23 cellular contexts compared by ENCODE assay signal in genomic region chr6:113607821-113608545, GRCh38.
"Had no signal": no experiment of that assay in that cellular context is flagged by ENCODE, and none has a peak within 500 bp of the region (broad histone marks: within the 10 kb centered on the region; RNA-seq: fewer than 3 reads in every experiment).

No MANE protein-coding gene starts in this region.

- FAIRE-seq: keratinocyte, urothelium cell line had no signal

- H3K4me3 ChIP-seq: esophagus squamous epithelium, heart right ventricle, left lung, neural progenitor cell, prostate gland, right atrium auricular region, sigmoid colon, spleen, testis, tibial artery, upper lobe of left lung had no signal

- H3K27me3 ChIP-seq: esophagus squamous epithelium, heart right ventricle, left lung, neural progenitor cell, right atrium auricular region, sigmoid colon, spleen, testis, tibial artery, upper lobe of left lung had no signal

- H3K9ac ChIP-seq: neural progenitor cell had no signal

- H2AFZ ChIP-seq: neural progenitor cell had no signal

- DNase-seq: effector memory CD4-positive, alpha-beta T cell; erythroblast; esophagus squamous epithelium; foreskin melanocyte; glutamatergic neuron; heart right ventricle; left lung; mesenchymal stem cell; naive thymus-derived CD4-positive, alpha-beta T cell; sigmoid colon; spleen; stimulated activated CD4-positive, alpha-beta T cell treated with anti-CD3 and anti-CD28 coated beads, Interleukin-4, amount 100 ng/mL, for 4 hours; stimulated activated naive CD8-positive, alpha-beta T cell treated with anti-CD3 and anti-CD28 coated beads, Interleukin-15, Interleukin-2, amounts not matched to agents 100 U/mL and 50 U/mL, for 24 hours; substantia nigra; testis; tibial artery; upper lobe of left lung had no signal

- H3K27ac ChIP-seq: esophagus squamous epithelium, heart right ventricle, left lung, neural progenitor cell, prostate gland, right atrium auricular region, sigmoid colon, spleen, testis, tibial artery, upper lobe of left lung had no signal

- H3K4me1 ChIP-seq: left lung, prostate gland, right atrium auricular region had no signal

- H3K9me3 ChIP-seq: esophagus squamous epithelium, left lung, prostate gland, right atrium auricular region, sigmoid colon, testis, tibial artery, upper lobe of left lung had no signal

- H3K36me3 ChIP-seq: esophagus squamous epithelium, heart right ventricle, left lung, neural progenitor cell, prostate gland, right atrium auricular region, sigmoid colon, spleen, tibial artery, upper lobe of left lung had no signal

- ATAC-seq: heart right ventricle; left lung; naive thymus-derived CD4-positive, alpha-beta T cell; stimulated activated memory B cell treated with anti-CD40 and anti-IgM and Interleukin-4, amounts not matched to agents 10 μg/mL and 1 μg/mL and 100 μg/mL, for 72 hours; stimulated activated naive CD8-positive, alpha-beta T cell treated with anti-CD3 and anti-CD28 coated beads, Interleukin-15, Interleukin-2, amounts not matched to agents 100 U/mL and 50 U/mL, for 24 hours had no signal

- H3K4me2 ChIP-seq: neural progenitor cell had no signal
